ENCODE assay signal across 22 cellular contexts in the genomic region with DNA sequence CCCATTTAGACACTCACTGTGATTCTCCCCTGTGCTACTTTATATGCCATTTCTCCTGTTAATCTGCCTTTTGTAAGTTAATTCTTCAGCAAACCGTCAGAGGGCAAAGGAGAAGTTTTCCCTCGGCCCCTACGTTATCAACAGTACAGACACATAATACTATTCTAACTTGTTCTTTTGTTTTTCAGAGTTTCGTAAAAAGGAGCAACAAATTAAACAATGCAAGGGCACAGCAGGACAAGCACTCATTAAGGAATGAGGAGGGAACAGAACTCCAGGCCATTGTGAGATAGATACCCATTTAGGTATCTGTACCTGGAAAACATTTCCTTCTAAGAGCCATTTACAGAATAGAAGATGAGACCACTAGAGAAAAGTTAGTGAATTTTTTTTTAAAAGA.
"Had no signal": no experiment of that assay in that cellular context is flagged by ENCODE, and none has a peak within 500 bp of the region (broad histone marks: within the 10 kb centered on the region; RNA-seq: fewer than 3 reads in every experiment).

No MANE protein-coding gene starts in this region.

- H3K4me3 ChIP-seq: ascending aorta, left ventricle myocardium inferior, testis, transverse colon, vagina had no signal

- H3K4me3 Mint-ChIP-seq: activated naive CD8-positive, alpha-beta T cell; naive B cell; T-cell; T-helper 2 cell treated with Interferon-gamma antibody and Interleukin-4, amounts not matched to agents 5 μg/mL and 100 μg/mL, for 36 hours had no signal

- H3K27ac ChIP-seq: ascending aorta, epithelial cell of prostate, left ventricle myocardium inferior, testis, transverse colon, vagina had no signal

- H3K4me1 ChIP-seq: testis had no signal

- H3K27me3 ChIP-seq: ascending aorta, testis, transverse colon, vagina had no signal

- H3K4me1 Mint-ChIP-seq: naive B cell, T-cell had no signal

- DNase-seq: activated CD4-positive, alpha-beta T cell treated with anti-CD3 and anti-CD28 coated beads for 4 hours; activated CD4-positive, alpha-beta T cell treated with anti-CD3 and anti-CD28 coated beads, Interleukin-2, amount 50 U/mL, for 4 hours; activated CD8-positive, alpha-beta memory T cell treated with anti-CD3 and anti-CD28 coated beads for 24 hours; activated effector memory CD4-positive, alpha-beta T cell treated with Interleukin-2 at 50 U/mL for 16 hours; activated naive CD4-positive, alpha-beta T cell treated with Interleukin-2 at 50 U/mL for 16 hours; central memory CD4-positive, alpha-beta T cell; effector CD4-positive, alpha-beta T cell; islet precursor cell; left ventricle myocardium inferior; naive B cell; occipital lobe; right cardiac atrium; stimulated activated CD4-positive, alpha-beta T cell treated with anti-CD3 and anti-CD28 coated beads, Interleukin-4, amount 100 ng/mL, for 1 hour; stimulated activated naive CD8-positive, alpha-beta T cell treated with anti-CD3 and anti-CD28 coated beads, Interleukin-15, Interleukin-2, amounts not matched to agents 100 U/mL and 50 U/mL, for 24 hours; T-cell; testis; transverse colon had no signal

- H3K9me3 Mint-ChIP-seq: naive B cell; T-cell; T-helper 2 cell treated with Interferon-gamma antibody and Interleukin-4, amounts not matched to agents 5 μg/mL and 100 μg/mL, for 36 hours had no signal

- ATAC-seq: right cardiac atrium; stimulated activated naive CD8-positive, alpha-beta T cell treated with anti-CD3 and anti-CD28 coated beads, Interleukin-15, Interleukin-2, amounts not matched to agents 100 U/mL and 50 U/mL, for 24 hours; T-cell had no signal

- H3K27me3 Mint-ChIP-seq: activated naive CD8-positive, alpha-beta T cell; naive B cell; T-cell had no signal

- H3K9me3 ChIP-seq: ascending aorta, left ventricle myocardium inferior, testis, transverse colon, vagina had no signal

- H3K27ac Mint-ChIP-seq: activated naive CD8-positive, alpha-beta T cell; naive B cell; T-cell; T-helper 2 cell treated with Interferon-gamma antibody and Interleukin-4, amounts not matched to agents 5 μg/mL and 100 μg/mL, for 36 hours had no signal

- H3K36me3 Mint-ChIP-seq: activated naive CD8-positive, alpha-beta T cell had no signal
